1 cellular context compared by ENCODE assay signal in the genomic region with DNA sequence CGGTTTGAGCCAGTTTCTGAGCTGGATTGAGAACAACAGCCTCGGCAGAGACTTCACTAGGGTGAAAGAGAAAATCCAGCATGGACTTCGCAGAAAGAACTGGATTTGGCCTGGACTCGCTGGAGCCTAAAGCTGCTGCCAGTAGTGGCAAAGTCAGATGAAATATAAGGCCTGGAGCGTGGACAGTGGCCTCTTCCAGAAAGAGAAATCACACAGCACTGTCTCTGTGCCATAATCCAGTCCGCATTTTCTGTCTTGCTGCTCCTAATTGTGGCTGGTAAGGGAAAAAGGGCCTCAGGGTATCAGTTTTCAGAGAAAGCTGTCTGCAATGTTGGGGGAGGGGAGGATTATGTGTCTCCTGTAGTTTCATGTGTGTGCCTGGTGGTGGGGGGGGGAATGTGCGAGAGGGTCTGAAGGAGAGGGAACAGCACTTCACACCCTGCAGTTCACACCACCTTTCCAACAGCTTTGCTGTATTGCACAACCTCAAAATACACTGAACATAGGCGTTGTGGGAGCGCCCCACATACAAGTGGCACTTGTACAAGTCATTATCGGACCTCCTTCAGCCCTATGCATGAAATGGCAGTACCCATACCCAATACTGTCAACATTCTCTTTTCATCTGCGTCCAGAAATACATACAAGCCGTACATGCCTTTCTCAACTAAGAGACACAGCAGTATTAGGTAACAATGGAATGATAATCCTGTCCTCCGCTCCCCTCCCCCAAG.
A peak's percentile ranks its signal among the peaks of the same experiment; 100 is the strongest.
TF ChIP-seq lines count a peak whose summit lies in the region.

No MANE protein-coding gene starts in this region.

TF ChIP-seq in K562, 482 proteins besides CTCF, POLR2A, EP300 and RAD21 (continued from another document and continues in another):
- no peak for TF ChIP-seq CHD7 (IDR thresholded peaks at IDR 0.05; ENCODE audit: low read depth, low read length)
- TF ChIP-seq SIN3B (IDR thresholded peaks at IDR 0.05; ENCODE audit: low read depth): no peak
- peak; percentile 32; the same call in 1 of the 2 replicates for TF ChIP-seq MAFF (IDR thresholded peaks at IDR 0.05; ENCODE audit: low read length)
- TF ChIP-seq, protein P1, sequence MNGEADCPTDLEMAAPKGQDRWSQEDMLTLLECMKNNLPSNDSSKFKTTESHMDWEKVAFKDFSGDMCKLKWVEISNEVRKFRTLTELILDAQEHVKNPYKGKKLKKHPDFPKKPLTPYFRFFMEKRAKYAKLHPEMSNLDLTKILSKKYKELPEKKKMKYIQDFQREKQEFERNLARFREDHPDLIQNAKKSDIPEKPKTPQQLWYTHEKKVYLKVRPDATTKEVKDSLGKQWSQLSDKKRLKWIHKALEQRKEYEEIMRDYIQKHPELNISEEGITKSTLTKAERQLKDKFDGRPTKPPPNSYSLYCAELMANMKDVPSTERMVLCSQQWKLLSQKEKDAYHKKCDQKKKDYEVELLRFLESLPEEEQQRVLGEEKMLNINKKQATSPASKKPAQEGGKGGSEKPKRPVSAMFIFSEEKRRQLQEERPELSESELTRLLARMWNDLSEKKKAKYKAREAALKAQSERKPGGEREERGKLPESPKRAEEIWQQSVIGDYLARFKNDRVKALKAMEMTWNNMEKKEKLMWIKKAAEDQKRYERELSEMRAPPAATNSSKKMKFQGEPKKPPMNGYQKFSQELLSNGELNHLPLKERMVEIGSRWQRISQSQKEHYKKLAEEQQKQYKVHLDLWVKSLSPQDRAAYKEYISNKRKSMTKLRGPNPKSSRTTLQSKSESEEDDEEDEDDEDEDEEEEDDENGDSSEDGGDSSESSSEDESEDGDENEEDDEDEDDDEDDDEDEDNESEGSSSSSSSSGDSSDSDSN (IDR thresholded peaks at IDR 0.05; ENCODE audit: borderline replicate concordance in 1 of 2, low read depth in 2 of 2, low read length in 2 of 2): no peak
- no peak for TF ChIP-seq DNMT1 (IDR thresholded peaks at IDR 0.05)
- peak; percentile 49 for TF ChIP-seq MAFK (IDR thresholded peaks at IDR 0.05; ENCODE audit: low read length)
- TF ChIP-seq MTA3 (IDR thresholded peaks at IDR 0.05; ENCODE audit: borderline replicate concordance): peak; percentile 91
- peak; percentile 96 for TF ChIP-seq ZNF740 (CRISPR knock-in tag; IDR thresholded peaks at IDR 0.05)
- TF ChIP-seq ZNF740 (tag; IDR thresholded peaks at IDR 0.05): peak; percentile 37 to 92; a peak in 3 of 4 replicates
- no peak for TF ChIP-seq ZNF717 (CRISPR knock-in tag; IDR thresholded peaks at IDR 0.05)
- TF ChIP-seq PBX2 (CRISPR knock-in tag; IDR thresholded peaks at IDR 0.05; ENCODE audit: low read depth): no peak
- TF ChIP-seq PBX2 (tag; conservative IDR thresholded peaks at IDR 0.05; ENCODE audit: low read depth): peak; percentile 24; the same call in 1 of the 2 replicates
- TF ChIP-seq MIER1 (IDR thresholded peaks at IDR 0.05; ENCODE audit: low read depth): no peak
- 0 out of 2 replicates have a peak, but pooled peaks have one; percentile 35 for TF ChIP-seq PML (IDR thresholded peaks at IDR 0.05; ENCODE audit: low read length)
- TF ChIP-seq NONO (IDR thresholded peaks at IDR 0.05; ENCODE audit: low read depth in 2 of 2, low read length in 1 of 2): no peak
- TF ChIP-seq PPARD (CRISPR knock-in tag; IDR thresholded peaks at IDR 0.05): no peak
- no peak for TF ChIP-seq STAG1 (CRISPR knock-in tag; IDR thresholded peaks at IDR 0.05; ENCODE audit: borderline replicate concordance)
- peak; percentile 74 for TF ChIP-seq STAT5A (IDR thresholded peaks at IDR 0.05; ENCODE audit: borderline replicate concordance, low read length)
- TF ChIP-seq DEAF1 (CRISPR knock-in tag; IDR thresholded peaks at IDR 0.05): peak; percentile 50; the same call in 1 of the 2 replicates
- no peak for TF ChIP-seq SLC30A9 (CRISPR knock-in tag; IDR thresholded peaks at IDR 0.05)
- TF ChIP-seq NFE2L1 (tag; IDR thresholded peaks at IDR 0.05; ENCODE audit: borderline replicate concordance, low read depth): no peak
- TF ChIP-seq RCOR1 (IDR thresholded peaks at IDR 0.05; ENCODE audit: borderline replicate concordance in 1 of 2, low read depth in 2 of 2, low read length in 2 of 2): peak in 1 of 2 experiments; percentile 6; a peak in 2 of 4 replicates
- TF ChIP-seq, protein P2, sequence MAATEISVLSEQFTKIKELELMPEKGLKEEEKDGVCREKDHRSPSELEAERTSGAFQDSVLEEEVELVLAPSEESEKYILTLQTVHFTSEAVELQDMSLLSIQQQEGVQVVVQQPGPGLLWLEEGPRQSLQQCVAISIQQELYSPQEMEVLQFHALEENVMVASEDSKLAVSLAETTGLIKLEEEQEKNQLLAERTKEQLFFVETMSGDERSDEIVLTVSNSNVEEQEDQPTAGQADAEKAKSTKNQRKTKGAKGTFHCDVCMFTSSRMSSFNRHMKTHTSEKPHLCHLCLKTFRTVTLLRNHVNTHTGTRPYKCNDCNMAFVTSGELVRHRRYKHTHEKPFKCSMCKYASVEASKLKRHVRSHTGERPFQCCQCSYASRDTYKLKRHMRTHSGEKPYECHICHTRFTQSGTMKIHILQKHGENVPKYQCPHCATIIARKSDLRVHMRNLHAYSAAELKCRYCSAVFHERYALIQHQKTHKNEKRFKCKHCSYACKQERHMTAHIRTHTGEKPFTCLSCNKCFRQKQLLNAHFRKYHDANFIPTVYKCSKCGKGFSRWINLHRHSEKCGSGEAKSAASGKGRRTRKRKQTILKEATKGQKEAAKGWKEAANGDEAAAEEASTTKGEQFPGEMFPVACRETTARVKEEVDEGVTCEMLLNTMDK (IDR thresholded peaks at IDR 0.05; ENCODE audit: borderline replicate concordance, insufficient read depth, low read depth, low read length, poor library complexity, severe bottlenecking): no peak
- no peak for TF ChIP-seq ZNF3 (CRISPR knock-in tag; IDR thresholded peaks at IDR 0.05)
